ENCODE assay signal across 28 cellular contexts in genomic region chr16:13148836-13149235, GRCh38.
A peak's percentile ranks its signal among the peaks of the same experiment; 100 is the strongest.
DNase-seq lines count a peak whose midpoint lies in the region; ATAC-seq, FAIRE-seq and TF ChIP-seq lines count a peak whose summit lies in the region.
"Had no signal": no experiment of that assay in that cellular context is flagged by ENCODE, and none has a peak within 500 bp of the region (broad histone marks: within the 10 kb centered on the region; RNA-seq: fewer than 3 reads in every experiment).

No MANE protein-coding gene starts in this region.

- DNase-seq in A172 (ENCODE audit: low spot score) (peak; percentile 4), NCI-H510A treated with DMSO at 0.1 percent for 48 hours (lab: John Stamatoyannopoulos, UW) (peak; percentile 77), GM12878 (ENCODE audit: low read depth, low spot score) (no peak), NOMO-1 treated with DMSO at 0.1 percent for 48 hours (lab: John Stamatoyannopoulos, UW; ENCODE audit: unreplicated experiment) (no peak)
- peak; percentile 38 for DNase-seq in Jurkat, Clone E6-1 (ENCODE audit: low read depth, low spot score)
- DNase-seq in activated CD4-positive, alpha-beta T cell treated with anti-CD3 and anti-CD28 coated beads for 4 hours = no peak
- no peak for DNase-seq in activated naive CD4-positive, alpha-beta T cell treated with anti-CD3 and anti-CD28 coated beads, Interleukin-2, amount 50 U/mL, for 16 hours
- DNase-seq: activated CD4-positive, alpha-beta T cell treated with anti-CD3 and anti-CD28 coated beads, Interleukin-2, amount 50 U/mL, for 4 hours; activated CD8-positive, alpha-beta memory T cell treated with anti-CD3 and anti-CD28 coated beads, Interleukin-2, amount 50 U/mL, for 4 hours; C1 segment of cervical spinal cord; Caco-2; dermis blood vessel endothelial cell; IMR-90; islet precursor cell; left ventricle myocardium superior; midbrain; MM.1S; NCI-H526; RPMI8226; sigmoid colon; stimulated activated CD4-positive, alpha-beta T cell treated with anti-CD3 and anti-CD28 coated beads, Interleukin-15, amount 100 ng/mL, for 24 hours; stimulated activated naive CD8-positive, alpha-beta T cell treated with anti-CD3 and anti-CD28 coated beads, Interleukin-15, Interleukin-2, amounts not matched to agents 100 U/mL and 50 U/mL, for 24 hours had no signal

- intact Hi-C loops in GM12878 (cut with micrococcal nuclease; ENCODE audit: unreplicated experiment) = no loop called here

- no peak for FAIRE-seq in GM12878 (lab: Jason Lieb, UNC)
- FAIRE-seq: astrocyte, endometrium had no signal

- H3K9ac ChIP-seq in GM12878 (ENCODE audit: control insufficient read depth, insufficient read depth, low read length) = no peak overlapping the region
- H3K9ac ChIP-seq: parathyroid adenoma had no signal

- no peak for ATAC-seq in GM12878
- no peak for ATAC-seq in HG02870 (IDR thresholded peaks at IDR 0.05; ENCODE audit: unreplicated experiment)
- ATAC-seq: activated T-helper 17 cell treated with anti-CD3 and anti-CD28 coated beads, Interleukin-2, amount 50 U/mL, for 72 hours; left ventricle myocardium superior; stimulated activated naive CD8-positive, alpha-beta T cell treated with anti-CD3 and anti-CD28 coated beads, Interleukin-15, Interleukin-2, amounts not matched to agents 100 U/mL and 50 U/mL, for 24 hours; WTC11 had no signal

- H4K20me1 ChIP-seq in GM12878 (ENCODE audit: control insufficient read depth, insufficient read depth) = no peaks in the 10 kb centered on the region

- no peak overlapping the region for H3K4me3 ChIP-seq in Jurkat, Clone E6-1 (ENCODE audit: low read length)
- no peak overlapping the region for H3K4me3 ChIP-seq in GM12878
- H3K4me3 ChIP-seq: sigmoid colon had no signal

- CTCF ChIA-PET in GM12878 (lab: Yijun Ruan, JAX) = interaction anchor here (0.6 kb wide), 1 partner anchor 841 kb away, joined by 3 read pairs; no protein-coding TSS in a partner anchor

- H2AFZ ChIP-seq in GM12878 (ENCODE audit: control insufficient read depth, low read depth, low read length) = no peak overlapping the region
- H2AFZ ChIP-seq: parathyroid adenoma had no signal

- H3K27me3 ChIP-seq in GM12878 (replicated peaks in 1 of 2; ENCODE audit: control insufficient read depth in 2 of 2, insufficient read depth in 2 of 2, low read length in 1 of 2) = no peaks in the 10 kb centered on the region
- H3K27me3 ChIP-seq: sigmoid colon had no signal

- no peak for TF ChIP-seq EP300 in GM12878 (IDR thresholded peaks at IDR 0.05; ENCODE audit: borderline replicate concordance in 1 of 2, control insufficient read depth in 1 of 2, low read depth in 2 of 2, low read length in 2 of 2)

- H3K79me2 ChIP-seq in GM12878 (ENCODE audit: control insufficient read depth, insufficient read depth, low read length) = no peaks in the 10 kb centered on the region
- H3K79me2 ChIP-seq: parathyroid adenoma had no signal

- in situ Hi-C loops in GM12878 (cut with MboI) = no loop called here

- 18% methylated on average over 3 of the region's 3 CpGs for WGBS in GM12878 (ENCODE audit: insufficient coverage, insufficient replicate concordance, low lambda C conversion rate, missing lambda C conversion rate)

- TF ChIP-seq POLR2A in GM12878 (IDR thresholded peaks at IDR 0.05; ENCODE audit: low read depth, low read length) = no peak

- BruUV-seq in GM12878 (replicated peaks; lab: Mats Ljungman, UMichigan) = no TSS peak

- TF ChIP-seq CTCF in GM12878 (IDR thresholded peaks at IDR 0.05 in 2 of 3, conservative IDR thresholded peaks at IDR 0.05 in 1 of 3; ENCODE audit: control insufficient read depth in 2 of 3, extremely low read depth in 1 of 3, insufficient read depth in 1 of 3, low read depth in 3 of 3, low read length in 3 of 3) = no peak

- H3K27ac ChIP-seq in GM12878 (ENCODE audit: control insufficient read depth, insufficient read depth) = no peak overlapping the region
- H3K27ac ChIP-seq: parathyroid adenoma, sigmoid colon had no signal

- RAD21 ChIA-PET in GM12878 (lab: Charles Lee; ENCODE audit: unreplicated experiment) = interaction anchor here (0.5 to 1.4 kb wide), 4 partner anchors 21 to 328 kb away, joined by 3 to 5 read pairs (median 3); no protein-coding TSS in a partner anchor

- no peaks in the 10 kb centered on the region for H3K9me3 ChIP-seq in GM12878 (replicated peaks; ENCODE audit: control insufficient read depth, insufficient read depth, low read length)
- H3K9me3 ChIP-seq: Caco-2, sigmoid colon had no signal

- POLR2A ChIA-PET in GM12878 (lab: Charles Lee) = interaction anchor here (0.7 kb wide), 2 partner anchors 87 to 200 kb away, joined by 3 read pairs; no protein-coding TSS in a partner anchor

- no peaks in the 10 kb centered on the region for H3K4me1 ChIP-seq in GM12878 (ENCODE audit: control insufficient read depth, insufficient read depth, low read length)
- H3K4me1 ChIP-seq: Caco-2, parathyroid adenoma, sigmoid colon had no signal

- H3K36me3 ChIP-seq in GM12878 (ENCODE audit: control insufficient read depth in 2 of 2, insufficient read depth in 2 of 2, low read length in 1 of 2) = no peaks in the 10 kb centered on the region
- H3K36me3 ChIP-seq: sigmoid colon had no signal

- SMC1A ChIA-PET in GM12878 (lab: Charles Lee; ENCODE audit: uncharacterized antibody, unreplicated experiment) = interaction anchor here (0.6 to 2.9 kb wide), 7 partner anchors 11 to 52 kb away, joined by 3 to 8 read pairs (median 4); no protein-coding TSS in a partner anchor

- TF ChIP-seq RAD21 in GM12878 (IDR thresholded peaks at IDR 0.05; ENCODE audit: insufficient read depth, low read depth, low read length) = no peak

- no peak overlapping the region for H3K4me2 ChIP-seq in GM12878 (ENCODE audit: control insufficient read depth, insufficient read depth)

TF ChIP-seq in GM12878, 131 proteins besides CTCF, POLR2A, EP300 and RAD21:
- no peak for TF ChIP-seq GATAD2B (conservative IDR thresholded peaks at IDR 0.05; ENCODE audit: low read depth)
- peak; percentile 35 to 51; a peak in 2 of 4 replicates for TF ChIP-seq IKZF2 (IDR thresholded peaks at IDR 0.05)
- TF ChIP-seq IKZF1 (conservative IDR thresholded peaks at IDR 0.05) = peak; percentile 52
- no peak for TF ChIP-seq BRCA1 (IDR thresholded peaks at IDR 0.05; ENCODE audit: low read depth, low read length)

Comparison
In these comparisons a context has a peak if more than half of its experiments do, and no peak if none do; other contexts are left out.
1. DNase-seq: peak in A172 (single experiment), Jurkat, Clone E6-1 (single experiment) and NCI-H510A treated with DMSO at 0.1 percent for 48 hours (single experiment); none in GM12878 (single experiment), NOMO-1 treated with DMSO at 0.1 percent for 48 hours (single experiment), activated CD4-positive, alpha-beta T cell treated with anti-CD3 and anti-CD28 coated beads for 4 hours (0 of 2) and activated naive CD4-positive, alpha-beta T cell treated with anti-CD3 and anti-CD28 coated beads, Interleukin-2, amount 50 U/mL, for 16 hours (single experiment).